ENCODE assay signal across 7 cellular contexts in the genomic region with DNA sequence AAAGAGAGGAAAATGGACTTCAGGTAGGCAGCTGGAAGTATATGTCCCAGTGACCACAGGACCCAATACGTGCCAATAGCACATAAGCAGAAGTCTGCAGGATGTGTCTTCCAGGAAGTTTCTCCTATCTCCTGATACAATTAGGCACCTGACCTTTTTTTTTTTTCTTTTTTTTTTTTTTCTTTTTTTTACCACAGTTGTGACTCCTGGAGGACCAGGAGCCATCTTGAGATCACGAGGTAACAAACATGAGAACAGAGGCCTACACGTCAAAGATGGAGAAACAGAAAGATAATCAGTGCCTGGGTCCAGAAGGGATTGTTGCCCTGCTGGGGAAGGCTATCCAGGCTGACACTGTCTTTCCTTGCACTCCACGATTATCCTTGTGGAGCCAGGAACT.
"Had no signal": no experiment of that assay in that cellular context is flagged by ENCODE, and none has a peak within 500 bp of the region (broad histone marks: within the 10 kb centered on the region; RNA-seq: fewer than 3 reads in every experiment).

No MANE protein-coding gene starts in this region.

- ATAC-seq: HepG2 had no signal

- H3K27ac ChIP-seq: HL-60 had no signal

- H2AFZ ChIP-seq: GM23338 had no signal

- FAIRE-seq: HepG2 had no signal

- DNase-seq: H7, HCEC 1CT, HFFc6, KG1 had no signal

- H3K4me3 ChIP-seq: GM23338 had no signal

- H3K4me2 ChIP-seq: GM23338 had no signal
